In the genomic region with DNA sequence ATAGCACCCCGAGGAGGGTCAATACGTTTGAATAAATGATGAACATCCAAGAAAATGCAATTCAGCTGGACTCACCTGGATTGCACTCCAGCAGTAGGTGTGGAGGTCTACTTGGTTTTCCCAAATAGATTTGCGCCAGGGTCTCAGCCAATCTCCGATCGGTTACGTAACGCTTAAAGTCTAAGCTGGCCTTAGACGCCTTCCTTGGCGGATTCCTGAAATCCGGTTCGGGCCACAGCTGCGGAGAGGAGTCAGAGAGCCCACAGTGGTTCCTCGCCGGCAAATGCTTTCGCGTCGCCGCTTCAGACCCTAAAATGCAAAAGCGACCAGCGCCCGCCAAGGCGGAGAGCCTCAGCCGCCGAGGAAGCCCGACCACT, we compare ENCODE assay signal across 8 cellular contexts. TPM values are rescaled to one million over a fixed set of nuclear protein-coding genes. Genes with fewer than 3 reads are reported as not detected.
A peak's percentile ranks its signal among the peaks of the same experiment; 100 is the strongest.
DNase-seq lines count a peak whose midpoint lies in the region; ATAC-seq, FAIRE-seq and TF ChIP-seq lines count a peak whose summit lies in the region.

No MANE protein-coding gene starts in this region.

- H3K9me3 ChIP-seq in breast epithelium (no peaks in the 10 kb centered on the region), lung (ENCODE audit: control insufficient read depth in 2 of 2, insufficient read depth in 1 of 2, low read length in 1 of 2) (no peaks in the 10 kb centered on the region)

- H3K4me1 ChIP-seq in breast epithelium (peaks cover 0 to 14% of the 10 kb centered on the region in 2 donors), lung (ENCODE audit: control insufficient read depth in 2 of 2, insufficient read depth in 2 of 2, low read length in 2 of 2) (peaks cover 5 to 9% of the 10 kb centered on the region in 2 donors)

- no peak for FAIRE-seq in urothelium cell line (lab: Jason Lieb, UNC)

- H3K27me3 ChIP-seq in breast epithelium (no peaks in the 10 kb centered on the region), lung (ENCODE audit: control insufficient read depth, insufficient read depth) (no peaks in the 10 kb centered on the region)

- DNase-seq in NCI-H345 (lab: John Stamatoyannopoulos, UW), result peak; percentile 34
- no peak for DNase-seq in NCI-H345 treated with DMSO at 0.1 percent for 48 hours (lab: John Stamatoyannopoulos, UW; ENCODE audit: unreplicated experiment)
- peak; percentile 42 for DNase-seq in LoVo (ENCODE audit: low spot score)
- no peak for DNase-seq in breast epithelium (ENCODE audit: low spot score in 2 of 2)
- no peak for DNase-seq in lung (ENCODE audit: low spot score)
- DNase-seq in urothelium cell line (ENCODE audit: low spot score), result peak; percentile 11
- no peak for DNase-seq in effector CD4-positive, alpha-beta T cell
- DNase-seq in HT-29 (ENCODE audit: low spot score), result no peak

- H3K4me3 ChIP-seq in breast epithelium (peak overlapping the region; percentile 84 to 91 (median 87)), lung (peak overlapping the region; percentile 70)

- intact Hi-C loops in breast epithelium (cut with DNase I; ENCODE audit: low total_unique reads), result no loop called here

- TF ChIP-seq CTCF in breast epithelium (IDR thresholded peaks at IDR 0.05) (no peak), lung (IDR thresholded peaks at IDR 0.05; ENCODE audit: control extremely low read depth, extremely low read depth) (no peak)

- peak overlapping the region; percentile 95 to 97 for H3K27ac ChIP-seq in breast epithelium
- H3K27ac ChIP-seq in lung (ENCODE audit: low read depth in 1 of 2, low read length in 1 of 2), result peak overlapping the region; percentile 51 to 79

- H3K36me3 ChIP-seq in breast epithelium, result no peaks in the 10 kb centered on the region
- H3K36me3 ChIP-seq in lung (ENCODE audit: control insufficient read depth in 2 of 2, insufficient read depth in 2 of 2, low read length in 2 of 2), result no peaks in the 10 kb centered on the region

- 1% methylated on average over 25 of the region's 25 CpGs for WGBS in lung, 2 donors

- no peak for TF ChIP-seq POLR2A in breast epithelium (IDR thresholded peaks at IDR 0.05)

- peak; percentile 9 for ATAC-seq in lung (ENCODE audit: insufficient read depth, low FRiP score)

RNA-seq across cellular contexts. Expression of a gene that starts 0.3 kb away (rescaled TPM):
- total RNA-seq in breast epithelium (10 to 100 TPM in 2 of 3 donors, 1 to 10 TPM in 1; 9.0 to 15.5 (median 13.4) TPM), lung (10 to 100 TPM; 10.4 to 13.3 TPM)
- polyA plus RNA-seq in lung, result 10 to 100 TPM in 1 of 2 donors, 1 to 10 TPM in 1; 5.5 to 11.2 TPM
- 21.6 and 25.7 TPM in 2 replicates for total RNA-seq in HT-29 (2014; rRNA removed; shearing (Covaris generic))

RNA-seq across cellular contexts. Expression of a gene that starts 0.5 kb away (rescaled TPM):
- total RNA-seq in breast epithelium (10 to 100 TPM; 25.9 to 30.9 (median 26.4) TPM), lung (10 to 100 TPM; 24.0 to 37.3 TPM)
- 10 to 100 TPM in 1 of 2 donors, 1 to 10 TPM in 1; 6.1 to 10.5 TPM for polyA plus RNA-seq in lung
- 6.1 and 7.0 TPM in 2 replicates for total RNA-seq in HT-29 (2014; rRNA removed; shearing (Covaris generic))

RNA-seq across cellular contexts. Expression of a gene that starts 58.7 kb away (rescaled TPM):
- 10 to 100 TPM; 16.8 to 28.8 (median 19.5) TPM for total RNA-seq in breast epithelium
- 10 to 100 TPM; 28.7 to 40.1 TPM for total RNA-seq in lung
- polyA plus RNA-seq in lung, result 10 to 100 TPM; 10.5 to 36.3 TPM
- total RNA-seq in HT-29 (2014; rRNA removed; shearing (Covaris generic)), result 16.9 and 24.3 TPM in 2 replicates

Comparison
In these comparisons a context has a peak if more than half of its experiments do, and no peak if none do; other contexts are left out.
1. DNase-seq: peak in NCI-H345 (single experiment), LoVo (single experiment) and urothelium cell line (single experiment); none in NCI-H345 treated with DMSO at 0.1 percent for 48 hours (single experiment), breast epithelium (0 of 2), lung (single experiment), effector CD4-positive, alpha-beta T cell (single experiment) and HT-29 (single experiment).